ENCODE assay signal across 1 cellular context in the genomic region with DNA sequence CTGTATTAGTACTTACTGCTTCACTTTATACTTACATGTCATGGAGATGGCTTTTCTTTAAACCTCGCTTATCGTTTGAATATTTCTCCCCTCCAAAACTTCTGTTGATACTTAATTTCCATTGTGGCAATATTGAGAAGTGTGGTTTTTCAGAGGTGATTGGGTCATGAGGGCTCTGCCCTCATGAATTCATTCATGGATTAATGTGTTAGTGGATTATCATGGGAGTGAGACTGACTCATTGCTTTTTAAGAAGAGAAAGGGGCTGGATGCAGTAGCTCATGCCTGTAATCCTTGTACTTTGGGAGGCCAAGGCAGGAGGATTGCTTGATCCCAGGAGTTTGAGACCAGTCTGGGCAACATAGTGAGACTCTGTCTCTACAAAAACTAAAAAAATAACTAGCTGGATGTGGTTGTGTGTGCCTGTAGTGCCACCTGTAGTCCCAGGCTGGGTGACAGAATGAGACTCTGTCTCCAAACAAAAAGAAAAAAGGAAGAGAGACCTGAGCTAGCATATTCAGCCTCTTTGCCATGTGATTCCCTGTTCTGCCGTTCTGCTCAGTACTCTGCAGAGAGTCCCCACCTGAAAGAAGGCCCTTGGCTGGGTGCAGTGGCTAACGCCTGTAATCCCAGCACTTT.
TF ChIP-seq lines count a peak whose summit lies in the region.

No MANE protein-coding gene starts in this region.

TF ChIP-seq in GM12878, 131 proteins besides CTCF, POLR2A, EP300 and RAD21:
- TF ChIP-seq PAX5 (IDR thresholded peaks at IDR 0.05; ENCODE audit: borderline replicate concordance, low read depth, low read length), result no peak
- no peak for TF ChIP-seq NFYA (IDR thresholded peaks at IDR 0.05; ENCODE audit: borderline replicate concordance, low read depth, low read length)
- TF ChIP-seq NR2C2 (IDR thresholded peaks at IDR 0.05; ENCODE audit: borderline replicate concordance, control insufficient read depth, insufficient read length, low read depth), result no peak
- TF ChIP-seq NR2F1 (conservative IDR thresholded peaks at IDR 0.05), result no peak
- no peak for TF ChIP-seq TARDBP (IDR thresholded peaks at IDR 0.05; ENCODE audit: borderline replicate concordance)
- TF ChIP-seq PAX8 (IDR thresholded peaks at IDR 0.05), result no peak
- TF ChIP-seq CREM (IDR thresholded peaks at IDR 0.05; ENCODE audit: low read depth), result no peak
TF ChIP-seq in GM12878: peak in this region for 0.
